ENCODE assay signal across 8 cellular contexts in genomic region chr10:67764012-67764822, GRCh38.
DNase-seq lines count a peak whose midpoint lies in the region; ATAC-seq and TF ChIP-seq lines count a peak whose summit lies in the region.

No MANE protein-coding gene starts in this region.

- H3K4me1 ChIP-seq in ovary (ENCODE audit: insufficient read depth) (no peaks in the 10 kb centered on the region), thyroid gland (no peaks in the 10 kb centered on the region)

- peak; percentile 82 for ATAC-seq in HG02678 (IDR thresholded peaks at IDR 0.05; ENCODE audit: unreplicated experiment)
- ATAC-seq in Right ventricle myocardium superior (ENCODE audit: poor library complexity): peak; percentile 95

- H3K9me3 ChIP-seq in ovary: no peaks in the 10 kb centered on the region
- H3K9me3 ChIP-seq in thyroid gland: no peaks in the 10 kb centered on the region

- H3K4me3 ChIP-seq in GM08714 (ENCODE audit: low read length): peak overlapping the region; percentile 93
- peak overlapping the region; percentile 72 for H3K4me3 ChIP-seq in ovary
- H3K4me3 ChIP-seq in thyroid gland (replicated peaks in 1 of 3): peak overlapping the region; percentile 5 to 88 (median 52)

- 0 to 1% (median 0%) methylated on average over 53 to 56 of the region's 56 CpGs for WGBS in ovary, 3 donors
- 0 to 1% methylated on average over 54 to 56 of the region's 56 CpGs for WGBS in thyroid gland, 2 donors

- no peaks in the 10 kb centered on the region for H3K36me3 ChIP-seq in ovary
- no peaks in the 10 kb centered on the region for H3K36me3 ChIP-seq in thyroid gland

- DNase-seq in NCI-H1105 treated with DMSO at 0.1 percent for 48 hours (lab: John Stamatoyannopoulos, UW) (peak; percentile 77), SKM-1 treated with dmso at 0.1 percent for 144 hours (lab: John Stamatoyannopoulos, UW; ENCODE audit: unreplicated experiment) (peak; percentile 94), Right ventricle myocardium superior (peak; percentile 95), ovary (peak; percentile 90 to 98 (median 95)), thyroid gland (peak; percentile 92 to 93)
- DNase-seq in activated naive CD8-positive, alpha-beta T cell treated with anti-CD3 and anti-CD28 coated beads, Interleukin-2, amount 50 U/mL, for 16 hours (ENCODE audit: low read depth, low spot score): peak; percentile 89

- no peak for TF ChIP-seq POLR2A in ovary (IDR thresholded peaks at IDR 0.05)
- peak in 1 of 2 donors; percentile 25 for TF ChIP-seq POLR2A in thyroid gland (IDR thresholded peaks at IDR 0.05)

- TF ChIP-seq CTCF in ovary (IDR thresholded peaks at IDR 0.05): no peak
- TF ChIP-seq CTCF in thyroid gland (IDR thresholded peaks at IDR 0.05): no peak

- H3K27ac ChIP-seq in ovary (peak overlapping the region; percentile 82 to 91), thyroid gland (peak overlapping the region; percentile 89 to 97 (median 92))

- intact Hi-C loops in Right ventricle myocardium superior (cut with DNase I): no loop called here
- intact Hi-C loops in ovary (cut with DNase I): no loop called here
- intact Hi-C loops in thyroid gland (cut with DNase I): no loop called here

- H3K27me3 ChIP-seq in ovary: no peaks in the 10 kb centered on the region
- H3K27me3 ChIP-seq in thyroid gland: no peaks in the 10 kb centered on the region

- TF ChIP-seq EP300 in ovary (IDR thresholded peaks at IDR 0.05): no peak

Comparison
In these comparisons a context has a peak if more than half of its experiments do, and no peak if none do; other contexts are left out.
1. Peak in every context shown above with its lines: DNase-seq, ATAC-seq, H3K4me3 ChIP-seq and H3K27ac ChIP-seq.